12 cellular contexts compared by ENCODE assay signal in genomic region chr20:46312075-46312944, GRCh38. TPM values are rescaled to one million over a fixed set of nuclear protein-coding genes. Genes with fewer than 3 reads are reported as not detected.
A peak's percentile ranks its signal among the peaks of the same experiment; 100 is the strongest.
DNase-seq lines count a peak whose midpoint lies in the region; ATAC-seq and TF ChIP-seq lines count a peak whose summit lies in the region.
"Had no signal": no experiment of that assay in that cellular context is flagged by ENCODE, and none has a peak within 500 bp of the region (broad histone marks: within the 10 kb centered on the region; RNA-seq: fewer than 3 reads in every experiment).

No MANE protein-coding gene starts in this region.

- no peaks in the 10 kb centered on the region for H3K36me3 Mint-ChIP-seq in activated T-cell treated with anti-CD3 and anti-CD28 coated beads, Interleukin-2, amount 50 U/mL, for 24 hours (ENCODE audit: low read depth)

- H3K9me3 Mint-ChIP-seq in activated T-cell treated with anti-CD3 and anti-CD28 coated beads, Interleukin-2, amount 50 U/mL, for 24 hours = no peaks in the 10 kb centered on the region

- no peak for TF ChIP-seq CTCF in tibial nerve (IDR thresholded peaks at IDR 0.05)

- H3K27me3 Mint-ChIP-seq in activated T-cell treated with anti-CD3 and anti-CD28 coated beads, Interleukin-2, amount 50 U/mL, for 24 hours = peaks cover 86% of the 10 kb centered on the region

- no peak overlapping the region for H3K27ac Mint-ChIP-seq in activated T-cell treated with anti-CD3 and anti-CD28 coated beads, Interleukin-2, amount 50 U/mL, for 24 hours

- peaks cover 0 to 31% (median 13%) of the 10 kb centered on the region in 4 donors for H3K4me1 ChIP-seq in tibial nerve

- no peaks in the 10 kb centered on the region for H3K9me3 ChIP-seq in tibial nerve
- H3K9me3 ChIP-seq: ovary, SJSA1 had no signal

- H3K4me3 ChIP-seq in tibial nerve = peak overlapping the region in 2 of 4 donors; percentile 16 to 19
- H3K4me3 ChIP-seq: ovary, SJSA1 had no signal

- 1% methylated on average over 23 to 37 of the region's 47 CpGs for WGBS in tibial nerve, 2 donors

- no peak for TF ChIP-seq EP300 in tibial nerve (IDR thresholded peaks at IDR 0.05)

- TF ChIP-seq POLR2A in tibial nerve (IDR thresholded peaks at IDR 0.05) = no peak

- peaks cover 0 to 94% of the 10 kb centered on the region in 2 donors for H3K27me3 ChIP-seq in tibial nerve
- H3K27me3 ChIP-seq: ovary had no signal

- peaks cover 7% of the 10 kb centered on the region for H3K4me1 Mint-ChIP-seq in activated T-cell treated with anti-CD3 and anti-CD28 coated beads, Interleukin-2, amount 50 U/mL, for 24 hours (ENCODE audit: low read depth)

- DNase-seq in activated T-cell treated with anti-CD3 and anti-CD28 coated beads, Interleukin-2, amount 50 U/mL, for 1 hour = peak; percentile 25
- DNase-seq in activated T-cell treated with anti-CD3 and anti-CD28 coated beads, Interleukin-2, amount 50 U/mL, for 24 hours = no peak
- DNase-seq in NCI-H82 (lab: John Stamatoyannopoulos, UW) (peak; percentile 90), iPS DF 19.7 (ENCODE audit: low read depth, low spot score) (peak; percentile 73), NCI-H446 treated with DMSO at 0.1 percent for 48 hours (lab: John Stamatoyannopoulos, UW) (no peak), tibial nerve (ENCODE audit: low spot score in 2 of 2) (no peak)
- peak; percentile 26 for DNase-seq in stimulated activated naive CD8-positive, alpha-beta T cell treated with anti-CD3 and anti-CD28 coated beads, Interleukin-15, Interleukin-2, amounts not matched to agents 100 U/mL and 50 U/mL, for 24 hours
- DNase-seq: activated CD8-positive, alpha-beta memory T cell treated with anti-CD3 and anti-CD28 coated beads, Interleukin-2, amount 50 U/mL, for 4 hours; NCI-H187 treated with DMSO at 0.1 percent for 48 hours had no signal

- H3K36me3 ChIP-seq in tibial nerve = no peaks in the 10 kb centered on the region
- H3K36me3 ChIP-seq: ovary, SJSA1 had no signal

- no peak overlapping the region for H3K27ac ChIP-seq in tibial nerve
- H3K27ac ChIP-seq: ovary, SJSA1 had no signal

- ATAC-seq in stimulated activated naive CD8-positive, alpha-beta T cell treated with anti-CD3 and anti-CD28 coated beads, Interleukin-15, Interleukin-2, amounts not matched to agents 100 U/mL and 50 U/mL, for 24 hours = no peak
- ATAC-seq in GM19324 (IDR thresholded peaks at IDR 0.05; ENCODE audit: low FRiP score, unreplicated experiment) = no peak

- H3K4me3 Mint-ChIP-seq in activated T-cell treated with anti-CD3 and anti-CD28 coated beads, Interleukin-2, amount 50 U/mL, for 24 hours = no peak overlapping the region

RNA-seq across cellular contexts. Expression of gene CDH22, which starts 4.0 kb away (rescaled TPM):
- total RNA-seq in tibial nerve = 1 to 10 TPM in 1 of 4 donors, under 1 TPM in 2, not detected in 1; 0.20 to 1.0 (median 0.60) TPM
- total RNA-seq: SJSA1 had no signal

Comparison
In these comparisons a context has a peak if more than half of its experiments do, and no peak if none do; other contexts are left out.
1. DNase-seq: peak in activated T-cell treated with anti-CD3 and anti-CD28 coated beads, Interleukin-2, amount 50 U/mL, for 1 hour (single experiment), NCI-H82 (single experiment), iPS DF 19.7 (single experiment) and stimulated activated naive CD8-positive, alpha-beta T cell treated with anti-CD3 and anti-CD28 coated beads, Interleukin-15, Interleukin-2, amounts not matched to agents 100 U/mL and 50 U/mL, for 24 hours (single experiment); none in activated T-cell treated with anti-CD3 and anti-CD28 coated beads, Interleukin-2, amount 50 U/mL, for 24 hours (single experiment), NCI-H446 treated with DMSO at 0.1 percent for 48 hours (single experiment) and tibial nerve (0 of 2).